26 cellular contexts compared by ENCODE assay signal in the genomic region with DNA sequence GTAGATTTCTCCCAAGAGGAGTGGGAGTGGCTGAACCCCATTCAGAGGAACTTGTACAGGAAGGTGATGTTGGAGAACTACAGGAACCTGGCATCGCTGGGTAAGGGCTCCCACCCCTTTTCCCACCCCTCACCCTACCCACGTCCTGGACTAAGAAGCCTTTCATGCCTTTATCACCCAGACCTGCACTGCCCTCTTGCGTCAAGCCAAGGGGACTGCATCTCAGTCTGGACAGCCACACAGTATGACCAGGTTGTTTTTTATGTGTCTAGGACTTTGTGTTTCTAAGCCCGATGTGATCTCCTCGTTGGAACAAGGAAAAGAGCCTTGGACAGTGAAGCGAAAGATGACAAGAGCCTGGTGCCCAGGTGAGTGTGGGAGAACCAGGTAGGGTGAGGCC. TPM values are rescaled to one million over a fixed set of nuclear protein-coding genes. Genes with fewer than 3 reads are reported as not detected.
DNase-seq lines count a peak whose midpoint lies in the region; ATAC-seq, FAIRE-seq and TF ChIP-seq lines count a peak whose summit lies in the region.
"Had no signal": no experiment of that assay in that cellular context is flagged by ENCODE, and none has a peak within 500 bp of the region (broad histone marks: within the 10 kb centered on the region; RNA-seq: fewer than 3 reads in every experiment).

No MANE protein-coding gene starts in this region.

- H3K79me1 ChIP-seq in H1 (ENCODE audit: low read depth, low read length) = no peaks in the 10 kb centered on the region

- no peak overlapping the region for H2AK5ac ChIP-seq in H1 (ENCODE audit: low read depth, low read length)

- TF ChIP-seq RAD21 in H1 (IDR thresholded peaks at IDR 0.05 in 1 of 2, conservative IDR thresholded peaks at IDR 0.05 in 1 of 2; ENCODE audit: low read depth in 2 of 2, low read length in 2 of 2) = peak; percentile 78 to 86

- H2BK20ac ChIP-seq in H1 (ENCODE audit: low read length) = no peak overlapping the region

- no peak overlapping the region for H2BK15ac ChIP-seq in H1 (ENCODE audit: low read length)

- H4K8ac ChIP-seq in H1 (ENCODE audit: extremely low read depth, insufficient read depth, low read length) = 0 out of 2 replicates have a peak overlapping the region, but pooled peaks have one; percentile 35

- H3K9me3 ChIP-seq in OCI-LY1 (ENCODE audit: low read length) = no peaks in the 10 kb centered on the region
- peaks cover 11 to 20% of the 10 kb centered on the region in 2 experiments; a peak in 3 of 4 replicates for H3K9me3 ChIP-seq in H1 (ENCODE audit: insufficient read depth in 2 of 2, low read depth in 1 of 2, low read length in 1 of 2)
- H3K9me3 ChIP-seq in osteoblast (ENCODE audit: low read depth, low read length) = peaks cover 13% of the 10 kb centered on the region

- H3K27me3 ChIP-seq in OCI-LY1 (ENCODE audit: insufficient read depth, low read length) (no peaks in the 10 kb centered on the region), H1 (replicated peaks in 1 of 4; ENCODE audit: control insufficient read depth in 3 of 4, extremely low read depth in 1 of 4, insufficient read depth in 3 of 4, low read length in 3 of 4) (no peaks in the 10 kb centered on the region), osteoblast (ENCODE audit: insufficient read depth, low read length) (no peaks in the 10 kb centered on the region)
- H3K27me3 ChIP-seq: heart right ventricle had no signal

- no peak for ATAC-seq in HG03432 (IDR thresholded peaks at IDR 0.05; ENCODE audit: unreplicated experiment)
- ATAC-seq: GM12878; heart right ventricle; stimulated activated naive CD8-positive, alpha-beta T cell treated with anti-CD3 and anti-CD28 coated beads, Interleukin-15, Interleukin-2, amounts not matched to agents 100 U/mL and 50 U/mL, for 24 hours had no signal

- no peaks in the 10 kb centered on the region for H3F3A ChIP-seq in OCI-LY1 (ENCODE audit: insufficient read depth, low read length)

- H3K4me1 ChIP-seq in OCI-LY1 (ENCODE audit: insufficient read depth, low read length, severe bottlenecking) = no peaks in the 10 kb centered on the region
- no peaks in the 10 kb centered on the region for H3K4me1 ChIP-seq in H1 (replicated peaks in 1 of 4; ENCODE audit: control insufficient read depth in 3 of 4, insufficient read depth in 4 of 4, low read length in 3 of 4)
- H3K4me1 ChIP-seq in osteoblast (ENCODE audit: insufficient read depth, low read length) = no peaks in the 10 kb centered on the region
- H3K4me1 ChIP-seq: heart right ventricle had no signal

- no peak for FAIRE-seq in H1 (lab: Jason Lieb, UNC)
- FAIRE-seq: GM12878, islet of Langerhans had no signal

- H3K4ac ChIP-seq in H1 (replicated peaks; ENCODE audit: insufficient read length, low read depth, low read length) = no peak overlapping the region

- H3K18ac ChIP-seq in H1 (ENCODE audit: extremely low read depth, low read length) = no peak overlapping the region

- no peak overlapping the region for H3K14ac ChIP-seq in H1 (ENCODE audit: insufficient read length)

- in situ Hi-C loops in GM13976 (cut with MboI; ENCODE audit: low sequenced_read_pairs, unreplicated experiment) = no loop called here

- DNase-seq in GM13976 (ENCODE audit: low spot score) = no peak
- peak in 1 of 2 experiments; percentile 58 for DNase-seq in H1 (ENCODE audit: low read depth in 1 of 2, low spot score in 2 of 2)
- DNase-seq in osteoblast (ENCODE audit: insufficient read length, low spot score, missing footprints) = no peak
- no peak for DNase-seq in iPS-NIHi11 (ENCODE audit: low spot score)
- no peak for DNase-seq in stimulated activated naive CD4-positive, alpha-beta T cell treated with Interleukin-2 at 50 U/mL for 16 hours (lab: John Stamatoyannopoulos, UW)
- DNase-seq: activated CD4-positive, alpha-beta T cell treated with anti-CD3 and anti-CD28 coated beads, Interleukin-2, amount 50 U/mL, for 4 hours; activated naive CD4-positive, alpha-beta T cell; activated T-cell treated with anti-CD3 and anti-CD28 coated beads, Interleukin-2, amount 50 U/mL, for 1 hour; anterior cingulate cortex; Calu3; effector memory CD4-positive, alpha-beta T cell; GDM1; heart right ventricle; MV-4-11; NCI-H2081 treated with DMSO at 0.1 percent for 48 hours; NCI-H510A treated with DMSO at 0.1 percent for 48 hours; nephron progenitor cell; Right ventricle myocardium superior; stimulated activated CD4-positive, alpha-beta T cell treated with anti-CD3 and anti-CD28 coated beads, Interleukin-2, amount 100 ng/mL, for 24 hours; stimulated activated naive CD8-positive, alpha-beta T cell treated with anti-CD3 and anti-CD28 coated beads, Interleukin-15, Interleukin-2, amounts not matched to agents 100 U/mL and 50 U/mL, for 24 hours; trophoblast cell had no signal

- no peak overlapping the region for H3K9ac ChIP-seq in OCI-LY1 (ENCODE audit: low read length)
- H3K9ac ChIP-seq in H1 (replicated peaks in 1 of 4; ENCODE audit: extremely low read depth in 1 of 4, low read depth in 3 of 4, low read length in 3 of 4) = no peak overlapping the region

- no peaks in the 10 kb centered on the region for H3K9me2 ChIP-seq in OCI-LY1 (ENCODE audit: low read depth, low read length)

- H2BK120ac ChIP-seq in H1 (replicated peaks; ENCODE audit: low read depth, low read length) = no peak overlapping the region

- H3K4me2 ChIP-seq in OCI-LY1 (ENCODE audit: low read length) (no peak overlapping the region), H1 (ENCODE audit: insufficient read depth in 1 of 2, low read depth in 2 of 2, low read length in 2 of 2) (no peak overlapping the region), osteoblast (ENCODE audit: insufficient read depth, low read length) (no peak overlapping the region)

- H2BK5ac ChIP-seq in H1 (ENCODE audit: low read depth, low read length) = no peak overlapping the region

- no peak overlapping the region for H3K56ac ChIP-seq in H1 (replicated peaks; ENCODE audit: insufficient read length, low read depth, low read length)

- no peak overlapping the region for H3K23ac ChIP-seq in H1 (ENCODE audit: insufficient read length)

- no peaks in the 10 kb centered on the region for H3K79me2 ChIP-seq in OCI-LY1 (ENCODE audit: insufficient read depth, low read length)
- no peaks in the 10 kb centered on the region for H3K79me2 ChIP-seq in H1 (ENCODE audit: control insufficient read depth in 1 of 2, insufficient read depth in 2 of 2, low read length in 2 of 2)
- no peaks in the 10 kb centered on the region for H3K79me2 ChIP-seq in osteoblast (ENCODE audit: insufficient read depth, low read length)

- H4K5ac ChIP-seq in H1 (ENCODE audit: insufficient read length, low read depth, low read length) = no peak overlapping the region

- no peak overlapping the region for H4K91ac ChIP-seq in H1 (replicated peaks; ENCODE audit: insufficient read length, low read length)

- H3K36me3 ChIP-seq in OCI-LY1 (ENCODE audit: insufficient read depth, low read length) (no peaks in the 10 kb centered on the region), H1 (ENCODE audit: control insufficient read depth in 2 of 4, insufficient read depth in 4 of 4, low read length in 3 of 4) (peaks cover 4 to 39% (median 16%) of the 10 kb centered on the region in 4 experiments; a peak in 6 of 8 replicates), osteoblast (ENCODE audit: insufficient read depth, low read length) (peaks cover 44% of the 10 kb centered on the region)

- peak; percentile 3 for TF ChIP-seq CTCF in GM13976 (IDR thresholded peaks at IDR 0.05; ENCODE audit: borderline replicate concordance, control extremely low read depth, extremely low read depth, insufficient read depth, missing control alignments)
- peak; percentile 61 for TF ChIP-seq CTCF in OCI-LY1 (IDR thresholded peaks at IDR 0.05; ENCODE audit: low read length)
- peak; percentile 61 to 76 (median 75) for TF ChIP-seq CTCF in H1 (IDR thresholded peaks at IDR 0.05; ENCODE audit: control extremely low read depth in 1 of 3, insufficient read depth in 1 of 3, low read depth in 1 of 3, low read length in 3 of 3)
- TF ChIP-seq CTCF in osteoblast (IDR thresholded peaks at IDR 0.05; ENCODE audit: extremely low read depth, low read depth, low read length) = peak; percentile 5

- POLR2A ChIA-PET in H1 (lab: Charles Lee; ENCODE audit: partially characterized antibody) = no interaction called here

- H3K27ac ChIP-seq in OCI-LY1 (ENCODE audit: low read depth, low read length, poor library complexity, severe bottlenecking) = no peak overlapping the region
- H3K27ac ChIP-seq in H1 (ENCODE audit: low read depth, low read length) = no peak overlapping the region
- H3K27ac ChIP-seq in osteoblast (ENCODE audit: low read depth, low read length) = no peak overlapping the region
- H3K27ac ChIP-seq: heart right ventricle, HL-60 had no signal

- TF ChIP-seq POLR2A in H1 (IDR thresholded peaks at IDR 0.05; ENCODE audit: control extremely low read depth in 1 of 2, low read depth in 2 of 2, low read length in 2 of 2) = no peak

- H3K23me2 ChIP-seq in H1 (ENCODE audit: low read depth, low read length) = no peaks in the 10 kb centered on the region

- H2AFZ ChIP-seq in OCI-LY1 (ENCODE audit: low read length) (no peak overlapping the region), H1 (ENCODE audit: low read length) (no peak overlapping the region), osteoblast (ENCODE audit: low read length) (no peak overlapping the region)

- no peak for TF ChIP-seq EP300 in H1 (IDR thresholded peaks at IDR 0.05; ENCODE audit: borderline replicate concordance in 1 of 2, low read depth in 2 of 2, low read length in 2 of 2)

- H2BK12ac ChIP-seq in H1 (ENCODE audit: low read depth, low read length) = no peak overlapping the region

- CTCF ChIA-PET in H1 (lab: Charles Lee; ENCODE audit: partially characterized antibody) = interaction anchor here (1.0 to 1.7 kb wide), 5 partner anchors 14 to 238 kb away, joined by 3 to 6 read pairs (median 3); a partner anchor contains a TSS

- 63% methylated on average over 6 of the region's 6 CpGs; no CpG with 5 or more reads in 1 of the 2 experiments for WGBS in H1 (ENCODE audit: extremely low coverage in 1 of 2, insufficient coverage in 1 of 2, insufficient read length in 1 of 2, insufficient replicate concordance in 2 of 2, low coverage in 1 of 2, low lambda C conversion rate in 2 of 2, missing lambda C conversion rate in 1 of 2), 2 experiments

- H3K4me3 ChIP-seq in OCI-LY1 (ENCODE audit: low read depth, low read length, poor library complexity, severe bottlenecking) = no peak overlapping the region
- no peak overlapping the region for H3K4me3 ChIP-seq in H1 (ENCODE audit: extremely low read depth in 1 of 4, insufficient read depth in 2 of 4, low read depth in 3 of 4, low read length in 4 of 4)
- H3K4me3 ChIP-seq in osteoblast (ENCODE audit: insufficient read depth, low read length) = no peak overlapping the region
- H3K4me3 ChIP-seq: GM12878, heart right ventricle had no signal

- H4K20me1 ChIP-seq in OCI-LY1 (ENCODE audit: insufficient read depth, low read length) = no peaks in the 10 kb centered on the region
- no peaks in the 10 kb centered on the region for H4K20me1 ChIP-seq in H1 (replicated peaks in 1 of 2; ENCODE audit: control insufficient read depth in 1 of 2, insufficient read depth in 2 of 2, low read length in 2 of 2)
- no peaks in the 10 kb centered on the region for H4K20me1 ChIP-seq in osteoblast (ENCODE audit: insufficient read depth, low read length)

RNA-seq across cellular contexts. Expression of a gene that starts 8.8 kb away (rescaled TPM):
- 4.5 and 5.2 TPM in 2 replicates for total RNA-seq in H1 (2021; fragmentation: NEBNext Ultra II Directional; extraction: Animal tissue kit (Norgen Biotek cat#: 25700))
- polyA plus RNA-seq in H1 (2011; rRNA removed) = 1.3 and 1.6 TPM in 2 replicates
- 2.1 TPM for polyA plus RNA-seq in H1 (2011; cell fraction: cytosol; rRNA removed)
- polyA plus RNA-seq in H1 (2011; cell fraction: nucleus; rRNA removed) = 3.4 TPM
- 2.2 to 3.7 TPM (median 3.2 TPM) in 4 replicates for polyA plus RNA-seq in H1 (2012, experiment 1 of 2)
- polyA plus RNA-seq in H1 (2012, experiment 2 of 2) = 0.20 TPM
- 5.3 TPM for polyA plus RNA-seq in H1 (2013, experiment 1 of 2)
- polyA plus RNA-seq in H1 (2013, experiment 2 of 2) = 5.7 TPM
- 6.2 and 6.7 TPM in 2 replicates for polyA minus RNA-seq in H1 (2011; rRNA and poly(A)+ RNA removed)
- polyA minus RNA-seq in H1 (2011; cell fraction: cytosol; rRNA and poly(A)+ RNA removed) = 2.8 TPM
- 12.0 TPM for polyA minus RNA-seq in H1 (2011; cell fraction: nucleus; rRNA and poly(A)+ RNA removed)
- 7.6 and 7.7 TPM in 2 replicates for total RNA-seq in osteoblast
- total RNA-seq: Calu3 had no signal

RNA-seq across cellular contexts. Expression of a gene that starts 19.7 kb away (rescaled TPM):
- total RNA-seq in H1 (2021; fragmentation: NEBNext Ultra II Directional; extraction: Animal tissue kit (Norgen Biotek cat#: 25700)) = 6.8 and 8.8 TPM in 2 replicates
- polyA plus RNA-seq in H1 (2011; rRNA removed) = 1.9 and 2.0 TPM in 2 replicates
- 2.8 TPM for polyA plus RNA-seq in H1 (2011; cell fraction: cytosol; rRNA removed)
- polyA plus RNA-seq in H1 (2011; cell fraction: nucleus; rRNA removed) = 6.7 TPM
- 4.8 to 7.2 TPM (median 6.1 TPM) in 4 replicates for polyA plus RNA-seq in H1 (2012, experiment 1 of 2)
- polyA plus RNA-seq in H1 (2012, experiment 2 of 2) = 0.49 TPM
- 7.4 TPM for polyA plus RNA-seq in H1 (2013, experiment 1 of 2)
- polyA plus RNA-seq in H1 (2013, experiment 2 of 2) = 6.4 TPM
- polyA minus RNA-seq in H1 (2011; rRNA and poly(A)+ RNA removed) = 3.8 and 6.8 TPM in 2 replicates
- polyA minus RNA-seq in H1 (2011; cell fraction: cytosol; rRNA and poly(A)+ RNA removed) = 2.9 TPM
- polyA minus RNA-seq in H1 (2011; cell fraction: nucleus; rRNA and poly(A)+ RNA removed) = 13.6 TPM
- total RNA-seq in osteoblast = 4.7 TPM in 2 replicates

RNA-seq across cellular contexts. Expression of a gene that starts 39.9 kb away (rescaled TPM):
- 0.42 and 0.74 TPM in 2 replicates for total RNA-seq in H1 (2021; fragmentation: NEBNext Ultra II Directional; extraction: Animal tissue kit (Norgen Biotek cat#: 25700))
- 0.46 and 0.73 TPM in 2 replicates for polyA plus RNA-seq in H1 (2011; rRNA removed)
- polyA plus RNA-seq in H1 (2011; cell fraction: cytosol; rRNA removed) = 0.98 TPM
- polyA plus RNA-seq in H1 (2011; cell fraction: nucleus; rRNA removed) = 1.1 TPM
- 0.67 to 2.0 TPM (median 1.0 TPM) in 4 replicates for polyA plus RNA-seq in H1 (2012, experiment 1 of 2)
- not detected for polyA plus RNA-seq in H1 (2012, experiment 2 of 2)
- 1.1 TPM for polyA plus RNA-seq in H1 (2013, experiment 1 of 2)
- polyA plus RNA-seq in H1 (2013, experiment 2 of 2) = 1.1 TPM
- polyA minus RNA-seq in H1 (2011; rRNA and poly(A)+ RNA removed) = 1.3 and 2.1 TPM in 2 replicates
- polyA minus RNA-seq in H1 (2011; cell fraction: cytosol; rRNA and poly(A)+ RNA removed) = 0.51 TPM
- polyA minus RNA-seq in H1 (2011; cell fraction: nucleus; rRNA and poly(A)+ RNA removed) = 4.5 TPM
- 4.7 and 5.1 TPM in 2 replicates for total RNA-seq in osteoblast
- polyA plus RNA-seq: GM12878 had no signal

RNA-seq across cellular contexts. Expression of a gene that starts 47.6 kb away (rescaled TPM):
- 8.1 and 8.2 TPM in 2 replicates for total RNA-seq in H1 (2021; fragmentation: NEBNext Ultra II Directional; extraction: Animal tissue kit (Norgen Biotek cat#: 25700))
- 12.4 and 13.4 TPM in 2 replicates for polyA plus RNA-seq in H1 (2011; rRNA removed)
- 10.4 TPM for polyA plus RNA-seq in H1 (2011; cell fraction: cytosol; rRNA removed)
- 8.8 TPM for polyA plus RNA-seq in H1 (2011; cell fraction: nucleus; rRNA removed)
- polyA plus RNA-seq in H1 (2012, experiment 1 of 2) = 5.6 to 9.2 TPM (median 8.5 TPM) in 4 replicates
- polyA plus RNA-seq in H1 (2012, experiment 2 of 2) = 7.9 TPM
- 6.5 TPM for polyA plus RNA-seq in H1 (2013, experiment 1 of 2)
- polyA plus RNA-seq in H1 (2013, experiment 2 of 2) = 6.7 TPM
- polyA minus RNA-seq in H1 (2011; rRNA and poly(A)+ RNA removed) = 9.4 and 9.7 TPM in 2 replicates
- 7.0 TPM for polyA minus RNA-seq in H1 (2011; cell fraction: cytosol; rRNA and poly(A)+ RNA removed)
- 16.4 TPM for polyA minus RNA-seq in H1 (2011; cell fraction: nucleus; rRNA and poly(A)+ RNA removed)
- 7.2 and 8.5 TPM in 2 replicates for total RNA-seq in osteoblast

Comparison
In these comparisons a context has a peak if more than half of its experiments do, and no peak if none do; other contexts are left out.
1. CTCF ChIP-seq: peak in every context shown above with its lines; median percentile 75 in H1; 61 in OCI-LY1; 5 in osteoblast; 3 in GM13976.